In the genomic region with DNA sequence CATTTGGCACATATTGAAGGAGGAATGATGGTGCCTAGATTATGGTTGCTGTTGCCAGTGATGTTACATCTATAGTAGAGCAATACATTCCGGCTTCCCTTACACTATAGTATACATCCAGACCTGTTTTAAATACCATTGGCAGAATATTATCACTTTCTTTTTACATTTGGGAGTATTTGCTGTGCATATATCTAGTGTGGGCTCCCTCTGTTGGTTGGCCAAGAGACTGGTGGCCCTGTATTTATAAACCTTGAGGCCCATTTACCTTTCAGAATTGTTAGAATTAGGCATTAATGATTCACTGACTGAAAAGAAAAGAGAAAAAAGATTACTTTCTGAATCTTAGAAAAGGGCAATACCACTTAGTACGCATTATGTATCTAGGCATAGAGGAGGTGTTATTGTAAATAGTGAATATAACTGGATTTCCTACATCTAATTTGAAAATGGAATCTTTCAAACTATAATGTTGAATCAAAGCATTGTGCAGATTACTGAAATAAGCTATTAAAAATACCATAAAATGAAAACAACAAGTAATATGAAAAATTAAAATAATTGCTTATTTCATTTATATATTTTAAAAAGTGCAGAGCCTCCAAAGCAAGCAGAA, we compare ENCODE assay signal across 8 cellular contexts.
A peak's percentile ranks its signal among the peaks of the same experiment; 100 is the strongest.
DNase-seq lines count a peak whose midpoint lies in the region; ATAC-seq lines count a peak whose summit lies in the region.

No MANE protein-coding gene starts in this region.

- H3K4me2 ChIP-seq in mesendoderm (ENCODE audit: low read length), result no peak overlapping the region

- no peaks in the 10 kb centered on the region for H3K36me3 Mint-ChIP-seq in activated CD4-positive, alpha-beta T cell treated with anti-CD3 and anti-CD28 coated beads, Interleukin-2, amount 10 ng/mL, durations not matched to agents 7 days and 5 days (ENCODE audit: low read depth)
- no peaks in the 10 kb centered on the region for H3K36me3 Mint-ChIP-seq in activated CD4-positive, alpha-beta T cell treated with anti-CD3 and anti-CD28 coated beads, Interleukin-2, amount 10 ng/mL, durations not matched to agents 24 days and 14 days (ENCODE audit: low read depth)
- H3K36me3 Mint-ChIP-seq in T-helper 2 cell treated with Interferon-gamma antibody and Interleukin-4, amounts not matched to agents 5 μg/mL and 100 μg/mL, for 36 hours (ENCODE audit: low read depth), result no peaks in the 10 kb centered on the region

- no CpG with 5 or more reads among the region's 2 CpGs for WGBS in mesendoderm (ENCODE audit: extremely low coverage, insufficient coverage, low lambda C conversion rate)

- H4K8ac ChIP-seq in mesendoderm (ENCODE audit: low read depth, low read length), result no peak overlapping the region

- H3K4me1 ChIP-seq in mesendoderm (ENCODE audit: control insufficient read depth, low read depth, low read length), result no peaks in the 10 kb centered on the region

- no peak overlapping the region for H4K5ac ChIP-seq in mesendoderm (ENCODE audit: low read length)

- H3K4me3 Mint-ChIP-seq in activated CD4-positive, alpha-beta T cell treated with anti-CD3 and anti-CD28 coated beads, Interleukin-2, amount 10 ng/mL, durations not matched to agents 7 days and 5 days, result no peak overlapping the region
- no peak overlapping the region for H3K4me3 Mint-ChIP-seq in activated CD4-positive, alpha-beta T cell treated with anti-CD3 and anti-CD28 coated beads, Interleukin-2, amount 10 ng/mL, durations not matched to agents 24 days and 14 days
- H3K4me3 Mint-ChIP-seq in T-helper 2 cell treated with Interferon-gamma antibody and Interleukin-4, amounts not matched to agents 5 μg/mL and 100 μg/mL, for 36 hours, result no peak overlapping the region

- H3K9ac ChIP-seq in mesendoderm (ENCODE audit: low read length), result no peak overlapping the region

- H3K27ac Mint-ChIP-seq in activated CD4-positive, alpha-beta T cell treated with anti-CD3 and anti-CD28 coated beads, Interleukin-2, amount 10 ng/mL, durations not matched to agents 7 days and 5 days, result no peak overlapping the region
- no peak overlapping the region for H3K27ac Mint-ChIP-seq in activated CD4-positive, alpha-beta T cell treated with anti-CD3 and anti-CD28 coated beads, Interleukin-2, amount 10 ng/mL, durations not matched to agents 24 days and 14 days
- H3K27ac Mint-ChIP-seq in T-helper 2 cell treated with Interferon-gamma antibody and Interleukin-4, amounts not matched to agents 5 μg/mL and 100 μg/mL, for 36 hours, result no peak overlapping the region

- no peak overlapping the region for H2BK5ac ChIP-seq in mesendoderm (ENCODE audit: low read length)

- H3K79me2 ChIP-seq in mesendoderm (ENCODE audit: control insufficient read depth, insufficient read depth, low read length), result no peaks in the 10 kb centered on the region

- no peak overlapping the region for H3K23ac ChIP-seq in mesendoderm (ENCODE audit: low read length)

- intact Hi-C loops in activated CD4-positive, alpha-beta T cell treated with anti-CD3 and anti-CD28 coated beads, Interleukin-2, amount 10 ng/mL, durations not matched to agents 24 days and 14 days (cut with micrococcal nuclease), result loop anchor here (10.0 kb wide), 1 partner anchor 834 kb away; no protein-coding TSS in a partner anchor

- H2BK15ac ChIP-seq in mesendoderm (replicated peaks; ENCODE audit: low read depth), result no peak overlapping the region

- no peaks in the 10 kb centered on the region for H3K27me3 ChIP-seq in mesendoderm (ENCODE audit: insufficient read depth, low read length, poor library complexity)

- ATAC-seq in HG03342 (IDR thresholded peaks at IDR 0.05; ENCODE audit: unreplicated experiment), result peak; percentile 62

- H3K4me3 ChIP-seq in mesendoderm (ENCODE audit: low read length), result no peak overlapping the region

- no peaks in the 10 kb centered on the region for H3K79me1 ChIP-seq in mesendoderm (ENCODE audit: low read length)

- H2BK120ac ChIP-seq in mesendoderm (ENCODE audit: low read depth, low read length), result no peak overlapping the region

- H3K36me3 ChIP-seq in mesendoderm (ENCODE audit: control insufficient read depth, insufficient read depth, low read length), result no peaks in the 10 kb centered on the region

- no peak overlapping the region for H3K4ac ChIP-seq in mesendoderm (ENCODE audit: low read depth, low read length)

- no peak overlapping the region for H3K56ac ChIP-seq in mesendoderm (ENCODE audit: low read length)

- no peaks in the 10 kb centered on the region for H3K27me3 Mint-ChIP-seq in activated CD4-positive, alpha-beta T cell treated with anti-CD3 and anti-CD28 coated beads, Interleukin-2, amount 10 ng/mL, durations not matched to agents 7 days and 5 days
- H3K27me3 Mint-ChIP-seq in activated CD4-positive, alpha-beta T cell treated with anti-CD3 and anti-CD28 coated beads, Interleukin-2, amount 10 ng/mL, durations not matched to agents 24 days and 14 days, result no peaks in the 10 kb centered on the region
- no peaks in the 10 kb centered on the region for H3K27me3 Mint-ChIP-seq in T-helper 2 cell treated with Interferon-gamma antibody and Interleukin-4, amounts not matched to agents 5 μg/mL and 100 μg/mL, for 36 hours (ENCODE audit: low read depth)

- no peak overlapping the region for H3K18ac ChIP-seq in mesendoderm (ENCODE audit: low read length)

- DNase-seq in activated CD4-positive, alpha-beta T cell treated with anti-CD3 and anti-CD28 coated beads, Interleukin-2, amount 10 ng/mL, durations not matched to agents 7 days and 5 days, result peak; percentile 7
- no peak for DNase-seq in activated CD4-positive, alpha-beta T cell treated with anti-CD3 and anti-CD28 coated beads, Interleukin-2, amount 10 ng/mL, durations not matched to agents 24 days and 14 days
- DNase-seq in amniotic stem cell (lab: John Stamatoyannopoulos, UW) (peak; percentile 5), mesendoderm (peak; percentile 23), pons (ENCODE audit: low spot score) (no peak)
- no peak for DNase-seq in T-helper 2 cell treated with Interferon-gamma antibody and Interleukin-4, amounts not matched to agents 5 μg/mL and 100 μg/mL, for 36 hours (ENCODE audit: low spot score)
- DNase-seq in effector CD8-positive, alpha-beta T cell (lab: John Stamatoyannopoulos, UW), result no peak

- POLR2A ChIA-PET in activated CD4-positive, alpha-beta T cell treated with anti-CD3 and anti-CD28 coated beads, Interleukin-2, amount 10 ng/mL, durations not matched to agents 7 days and 5 days (lab: Charles Lee), result no interaction called here

- no peaks in the 10 kb centered on the region for H3K4me1 Mint-ChIP-seq in activated CD4-positive, alpha-beta T cell treated with anti-CD3 and anti-CD28 coated beads, Interleukin-2, amount 10 ng/mL, durations not matched to agents 7 days and 5 days
- no peaks in the 10 kb centered on the region for H3K4me1 Mint-ChIP-seq in activated CD4-positive, alpha-beta T cell treated with anti-CD3 and anti-CD28 coated beads, Interleukin-2, amount 10 ng/mL, durations not matched to agents 24 days and 14 days
- H3K4me1 Mint-ChIP-seq in T-helper 2 cell treated with Interferon-gamma antibody and Interleukin-4, amounts not matched to agents 5 μg/mL and 100 μg/mL, for 36 hours (ENCODE audit: low read depth), result no peaks in the 10 kb centered on the region

- CTCF ChIA-PET in activated CD4-positive, alpha-beta T cell treated with anti-CD3 and anti-CD28 coated beads, Interleukin-2, amount 10 ng/mL, durations not matched to agents 7 days and 5 days (lab: Charles Lee), result no interaction called here

- no peaks in the 10 kb centered on the region for H3K9me3 Mint-ChIP-seq in activated CD4-positive, alpha-beta T cell treated with anti-CD3 and anti-CD28 coated beads, Interleukin-2, amount 10 ng/mL, durations not matched to agents 7 days and 5 days
- no peaks in the 10 kb centered on the region for H3K9me3 Mint-ChIP-seq in activated CD4-positive, alpha-beta T cell treated with anti-CD3 and anti-CD28 coated beads, Interleukin-2, amount 10 ng/mL, durations not matched to agents 24 days and 14 days
- no peaks in the 10 kb centered on the region for H3K9me3 Mint-ChIP-seq in T-helper 2 cell treated with Interferon-gamma antibody and Interleukin-4, amounts not matched to agents 5 μg/mL and 100 μg/mL, for 36 hours

- H2AK5ac ChIP-seq in mesendoderm (ENCODE audit: low read length), result no peak overlapping the region

- no peak overlapping the region for H3K27ac ChIP-seq in mesendoderm (ENCODE audit: low read depth, low read length)

Comparison
In these comparisons a context has a peak if more than half of its experiments do, and no peak if none do; other contexts are left out.
1. DNase-seq: peak in activated CD4-positive, alpha-beta T cell treated with anti-CD3 and anti-CD28 coated beads, Interleukin-2, amount 10 ng/mL, durations not matched to agents 7 days and 5 days (single experiment), amniotic stem cell (single experiment) and mesendoderm (single experiment); none in activated CD4-positive, alpha-beta T cell treated with anti-CD3 and anti-CD28 coated beads, Interleukin-2, amount 10 ng/mL, durations not matched to agents 24 days and 14 days (single experiment), T-helper 2 cell treated with Interferon-gamma antibody and Interleukin-4, amounts not matched to agents 5 μg/mL and 100 μg/mL, for 36 hours (single experiment), effector CD8-positive, alpha-beta T cell (single experiment) and pons (single experiment).